Comparison of ENCODE assay signal across 8 cellular contexts in the genomic region with DNA sequence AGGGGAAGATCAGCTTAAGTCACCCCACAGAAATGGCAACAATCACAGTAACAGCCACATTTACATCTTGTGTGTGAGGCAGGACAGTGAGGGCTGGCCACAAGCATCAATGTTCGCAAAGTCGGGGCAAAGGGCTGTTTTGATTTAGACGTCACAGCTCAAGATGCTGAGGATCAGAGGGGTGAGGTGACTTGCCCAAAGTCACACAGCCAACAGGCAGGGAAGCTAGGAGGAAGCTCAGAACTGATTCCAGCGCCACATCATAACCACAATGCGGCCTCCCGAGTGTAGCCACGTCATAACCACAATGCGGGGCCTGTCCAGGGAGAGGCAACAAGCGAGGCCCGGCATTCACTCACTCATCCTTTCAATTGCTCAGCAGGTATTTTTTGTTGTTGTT. TPM values are rescaled to one million over a fixed set of nuclear protein-coding genes. Genes with fewer than 3 reads are reported as not detected.
DNase-seq lines count a peak whose midpoint lies in the region; ATAC-seq and TF ChIP-seq lines count a peak whose summit lies in the region.
"Had no signal": no experiment of that assay in that cellular context is flagged by ENCODE, and none has a peak within 500 bp of the region (broad histone marks: within the 10 kb centered on the region; RNA-seq: fewer than 3 reads in every experiment).

No MANE protein-coding gene starts in this region.

- no peaks in the 10 kb centered on the region for H3K27me3 Mint-ChIP-seq in activated T-helper 17 cell treated with anti-CD3 and anti-CD28 coated beads, Interleukin-2, amount 50 U/mL, for 72 hours
- H3K27me3 Mint-ChIP-seq in memory B cell = no peaks in the 10 kb centered on the region

- intact Hi-C loops in upper lobe of right lung (cut with DNase I) = no loop called here

- no peaks in the 10 kb centered on the region for H3K27me3 ChIP-seq in upper lobe of right lung

- DNase-seq in OCI-M1 (lab: John Stamatoyannopoulos, UW) (peak; percentile 37), memory B cell (ENCODE audit: low spot score in 2 of 2) (no peak), upper lobe of right lung (no peak), COR-L47 (lab: John Stamatoyannopoulos, UW) (no peak), middle frontal gyrus (ENCODE audit: extremely low spot score, low spot score) (no peak), GM19238 (ENCODE audit: insufficient read length, low spot score) (no peak)

- H3K27ac Mint-ChIP-seq in activated T-helper 17 cell treated with anti-CD3 and anti-CD28 coated beads, Interleukin-2, amount 50 U/mL, for 72 hours = peak overlapping the region; percentile 98
- peak overlapping the region; percentile 95 for H3K27ac Mint-ChIP-seq in memory B cell

- H3K36me3 ChIP-seq in upper lobe of right lung = no peaks in the 10 kb centered on the region

- peak; percentile 62 for ATAC-seq in activated T-helper 17 cell treated with anti-CD3 and anti-CD28 coated beads, Interleukin-2, amount 50 U/mL, for 72 hours (replicated peaks)
- ATAC-seq in memory B cell (ENCODE audit: low read depth) (no peak), upper lobe of right lung (peak; percentile 22)

- peak overlapping the region; percentile 40 for H3K4me3 ChIP-seq in upper lobe of right lung

- H3K4me3 Mint-ChIP-seq in activated T-helper 17 cell treated with anti-CD3 and anti-CD28 coated beads, Interleukin-2, amount 50 U/mL, for 72 hours = peak overlapping the region; percentile 97
- H3K4me3 Mint-ChIP-seq in memory B cell = peak overlapping the region; percentile 83

- H3K9me3 ChIP-seq in upper lobe of right lung = no peaks in the 10 kb centered on the region

- H3K4me1 ChIP-seq in upper lobe of right lung = peaks cover 71% of the 10 kb centered on the region

- H3K4me1 Mint-ChIP-seq in activated T-helper 17 cell treated with anti-CD3 and anti-CD28 coated beads, Interleukin-2, amount 50 U/mL, for 72 hours = peaks cover 64% of the 10 kb centered on the region
- peaks cover 64% of the 10 kb centered on the region for H3K4me1 Mint-ChIP-seq in memory B cell

- H3K36me3 Mint-ChIP-seq in activated T-helper 17 cell treated with anti-CD3 and anti-CD28 coated beads, Interleukin-2, amount 50 U/mL, for 72 hours (ENCODE audit: low read depth) = peaks cover 94% of the 10 kb centered on the region
- H3K36me3 Mint-ChIP-seq in memory B cell = peaks cover 14% of the 10 kb centered on the region

- TF ChIP-seq CTCF in upper lobe of right lung (IDR thresholded peaks at IDR 0.05) = no peak

- peaks cover 4% of the 10 kb centered on the region for H3K9me3 Mint-ChIP-seq in activated T-helper 17 cell treated with anti-CD3 and anti-CD28 coated beads, Interleukin-2, amount 50 U/mL, for 72 hours
- no peaks in the 10 kb centered on the region for H3K9me3 Mint-ChIP-seq in memory B cell

- H3K27ac ChIP-seq in upper lobe of right lung = peak overlapping the region; percentile 56

RNA-seq across cellular contexts. Expression of a gene that starts 14.3 kb away (rescaled TPM):
- 100 to 1,000 TPM; 140 to 158 TPM for total RNA-seq in activated T-helper 17 cell treated with anti-CD3 and anti-CD28 coated beads, Interleukin-2, amount 50 U/mL, for 72 hours
- 56.9 TPM for total RNA-seq in upper lobe of right lung

RNA-seq across cellular contexts. Expression of a gene that starts 20.2 kb away (rescaled TPM):
- not detected for total RNA-seq in activated T-helper 17 cell treated with anti-CD3 and anti-CD28 coated beads, Interleukin-2, amount 50 U/mL, for 72 hours
- not detected for total RNA-seq in upper lobe of right lung
- total RNA-seq: SK-MEL-5 had no signal
